Comparison of ENCODE assay signal across 29 cellular contexts in genomic region chr2:145569108-145569507, GRCh38.
DNase-seq lines count a peak whose midpoint lies in the region; ATAC-seq, FAIRE-seq and TF ChIP-seq lines count a peak whose summit lies in the region.
"Had no signal": no experiment of that assay in that cellular context is flagged by ENCODE, and none has a peak within 500 bp of the region (broad histone marks: within the 10 kb centered on the region; RNA-seq: fewer than 3 reads in every experiment).

No MANE protein-coding gene starts in this region.

- H3K27me3 ChIP-seq in GM23248 (replicated peaks; ENCODE audit: insufficient read depth): no peaks in the 10 kb centered on the region
- H3K27me3 ChIP-seq in body of pancreas: no peaks in the 10 kb centered on the region
- H3K27me3 ChIP-seq: neutrophil, Peyer's patch, SJSA1 had no signal

- in situ Hi-C loops in GM23248 (cut with MboI): no loop called here

- H3K9ac ChIP-seq in GM23248: no peak overlapping the region

- FAIRE-seq in RCC 7860 (lab: Jason Lieb, UNC): no peak
- FAIRE-seq: colon, GM12878 had no signal

- no peak overlapping the region for H3K4me2 ChIP-seq in GM23248 (ENCODE audit: unreplicated experiment)

- H3K4me1 ChIP-seq in GM23248 (ENCODE audit: insufficient read depth): no peaks in the 10 kb centered on the region
- H3K4me1 ChIP-seq in body of pancreas: peaks cover 4% of the 10 kb centered on the region
- H3K4me1 ChIP-seq: Peyer's patch, prostate gland, SJSA1 had no signal

- H3K9me2 ChIP-seq in GM23248 (ENCODE audit: insufficient read depth): no peaks in the 10 kb centered on the region

- no peak overlapping the region for H3K27ac ChIP-seq in GM23248
- H3K27ac ChIP-seq in body of pancreas: no peak overlapping the region
- H3K27ac ChIP-seq: neutrophil, Peyer's patch, prostate gland, SJSA1 had no signal

- no peaks in the 10 kb centered on the region for H3K79me2 ChIP-seq in GM23248 (ENCODE audit: insufficient read depth)

- H4K20me1 ChIP-seq in GM23248 (ENCODE audit: insufficient read depth): no peaks in the 10 kb centered on the region

- WGBS in GM23248 (ENCODE audit: low coverage in 1 of 2, low lambda C conversion rate in 2 of 2, missing lambda C conversion rate in 2 of 2), 2 experiments: 17 to 30% methylated on average over 2 of the region's 2 CpGs
- WGBS in body of pancreas, 2 donors: 60 to 75% methylated on average over 2 of the region's 2 CpGs

- H3K36me3 ChIP-seq in GM23248 (ENCODE audit: low read depth) (no peaks in the 10 kb centered on the region), body of pancreas (replicated peaks in 1 of 2; ENCODE audit: insufficient read depth in 1 of 2, low read depth in 2 of 2) (no peaks in the 10 kb centered on the region)
- H3K36me3 ChIP-seq: neutrophil, Peyer's patch, prostate gland, SJSA1 had no signal

- H3K4me3 ChIP-seq in GM23248: no peak overlapping the region
- no peak overlapping the region for H3K4me3 ChIP-seq in choroid plexus epithelial cell (ENCODE audit: low read depth, low read length)
- H3K4me3 ChIP-seq in body of pancreas: no peak overlapping the region
- H3K4me3 ChIP-seq: GM12878, Peyer's patch, prostate gland, SJSA1 had no signal

- H2AFZ ChIP-seq in GM23248: no peak overlapping the region

- DNase-seq in GM23248 (peak; percentile 63), RCC 7860 (ENCODE audit: low spot score) (peak; percentile 29), choroid plexus epithelial cell (ENCODE audit: low read depth) (peak; percentile 29), kidney tubule cell (ENCODE audit: low spot score) (peak; percentile 69), body of pancreas (no peak), SW 1271 (lab: John Stamatoyannopoulos, UW) (no peak), retina (no peak)
- DNase-seq: activated CD8-positive, alpha-beta T cell treated with anti-CD3 and anti-CD28 coated beads for 36 hours; activated naive CD8-positive, alpha-beta T cell treated with anti-CD3 and anti-CD28 coated beads, Interleukin-2, amount 10 ng/mL, durations not matched to agents 7 days and 5 days; C1 segment of cervical spinal cord; COR-L47; effector CD4-positive, alpha-beta T cell; hypothalamus; immature natural killer cell; Karpas-422; left ventricle myocardium superior; naive B cell; NCI-H146; NCI-H524; Peyer's patch; stimulated activated naive CD4-positive, alpha-beta T cell; T-cell had no signal

- ATAC-seq in HG03520 (IDR thresholded peaks at IDR 0.05; ENCODE audit: unreplicated experiment) (no peak), body of pancreas (no peak)
- ATAC-seq: activated CD8-positive, alpha-beta T cell treated with anti-CD3 and anti-CD28 coated beads for 36 hours; esophagus mucosa; GM12878; left ventricle myocardium superior; T-cell had no signal

- TF ChIP-seq POLR2A in body of pancreas (IDR thresholded peaks at IDR 0.05): no peak

- TF ChIP-seq CTCF in choroid plexus epithelial cell (conservative IDR thresholded peaks at IDR 0.05; ENCODE audit: low read depth, low read length): no peak
- TF ChIP-seq CTCF in body of pancreas (IDR thresholded peaks at IDR 0.05): no peak

- no peaks in the 10 kb centered on the region for H3F3A ChIP-seq in GM23248 (ENCODE audit: insufficient read depth)

- H3K9me3 ChIP-seq in GM23248 (ENCODE audit: low read depth) (no peaks in the 10 kb centered on the region), body of pancreas (no peaks in the 10 kb centered on the region)
- H3K9me3 ChIP-seq: neutrophil, Peyer's patch, prostate gland, SJSA1 had no signal

- intact Hi-C loops in body of pancreas (cut with DNase I): no loop called here

Comparison
In these comparisons a context has a peak if more than half of its experiments do, and no peak if none do; other contexts are left out.
1. DNase-seq: peak in GM23248 (single experiment), RCC 7860 (single experiment), choroid plexus epithelial cell (single experiment) and kidney tubule cell (single experiment); none in body of pancreas (0 of 4), SW 1271 (0 of 2) and retina (single experiment).